Comparison of ENCODE assay signal across 1 cellular context in the genomic region with DNA sequence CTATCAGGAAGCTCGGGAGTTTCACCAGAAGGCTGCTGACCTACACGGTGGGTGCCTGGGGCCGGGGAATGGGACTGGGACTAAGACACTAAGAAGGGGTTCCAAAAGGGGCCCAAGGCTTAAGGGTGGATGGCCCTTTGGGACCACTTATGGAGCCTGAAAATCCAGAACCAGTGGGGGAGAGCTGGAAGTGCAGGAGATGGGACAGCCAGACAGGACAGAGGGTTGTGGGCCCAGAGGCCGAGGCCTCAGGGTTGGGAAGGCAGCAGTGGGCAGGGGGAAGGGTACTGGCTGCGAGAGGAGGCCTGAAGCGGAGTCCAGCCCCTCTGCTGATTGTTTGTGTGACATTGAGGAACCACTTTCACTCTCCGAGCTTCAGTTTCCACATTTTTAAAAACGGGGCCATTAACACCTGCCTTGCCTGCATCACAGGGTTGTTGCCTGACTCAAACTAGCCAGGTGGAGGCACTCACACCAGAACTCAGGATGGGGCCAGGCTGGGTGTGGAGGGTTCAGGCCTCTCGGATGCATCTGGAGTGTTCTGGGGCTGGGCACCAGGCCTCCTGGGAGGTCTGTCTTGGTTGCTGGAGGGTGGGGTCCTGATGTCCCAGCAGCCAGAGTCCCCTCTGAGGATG.
TF ChIP-seq lines count a peak whose summit lies in the region.

No MANE protein-coding gene starts in this region.

TF ChIP-seq in HepG2, 621 proteins besides CTCF, POLR2A, EP300 and RAD21:
- TF ChIP-seq PHF20 (CRISPR knock-in tag; IDR thresholded peaks at IDR 0.05) (0 out of 2 replicates have a peak, but pooled peaks have one; percentile 25), SPEN (CRISPR knock-in tag; IDR thresholded peaks at IDR 0.05; ENCODE audit: low read depth) (0 out of 2 replicates have a peak, but pooled peaks have one; percentile 5), ZBTB7A (CRISPR knock-in tag; IDR thresholded peaks at IDR 0.05) (no peak), SP5 (CRISPR knock-in tag; IDR thresholded peaks at IDR 0.05; ENCODE audit: borderline replicate concordance, low read depth) (no peak), ZNF773 (CRISPR knock-in tag; IDR thresholded peaks at IDR 0.05; ENCODE audit: borderline replicate concordance) (no peak), ZNF775 (CRISPR knock-in tag; IDR thresholded peaks at IDR 0.05; ENCODE audit: borderline replicate concordance) (no peak), SOX6 (IDR thresholded peaks at IDR 0.05) (no peak), SOX6 (CRISPR knock-in tag; IDR thresholded peaks at IDR 0.05) (no peak), ZNF841 (CRISPR knock-in tag; IDR thresholded peaks at IDR 0.05; ENCODE audit: borderline replicate concordance) (no peak), ZNF790 (CRISPR knock-in tag; IDR thresholded peaks at IDR 0.05; ENCODE audit: borderline replicate concordance) (no peak), CENPX (CRISPR knock-in tag; IDR thresholded peaks at IDR 0.05) (no peak), ZNF33A (CRISPR knock-in tag; IDR thresholded peaks at IDR 0.05; ENCODE audit: borderline replicate concordance) (no peak), CREM (IDR thresholded peaks at IDR 0.05) (no peak), CREM (CRISPR knock-in tag; IDR thresholded peaks at IDR 0.05) (no peak), KDM6A (CRISPR knock-in tag; IDR thresholded peaks at IDR 0.05; ENCODE audit: low read depth) (no peak), ZNF577 (CRISPR knock-in tag; IDR thresholded peaks at IDR 0.05; ENCODE audit: borderline replicate concordance, low read depth) (no peak), STAT6 (CRISPR knock-in tag; IDR thresholded peaks at IDR 0.05; ENCODE audit: borderline replicate concordance) (no peak), CHCHD3 (CRISPR knock-in tag; IDR thresholded peaks at IDR 0.05) (no peak), SIX4 (CRISPR knock-in tag; IDR thresholded peaks at IDR 0.05) (no peak), NFKBIZ (CRISPR knock-in tag; IDR thresholded peaks at IDR 0.05) (no peak), SCMH1 (CRISPR knock-in tag; IDR thresholded peaks at IDR 0.05; ENCODE audit: borderline replicate concordance) (no peak)
- TF ChIP-seq, protein P1, sequence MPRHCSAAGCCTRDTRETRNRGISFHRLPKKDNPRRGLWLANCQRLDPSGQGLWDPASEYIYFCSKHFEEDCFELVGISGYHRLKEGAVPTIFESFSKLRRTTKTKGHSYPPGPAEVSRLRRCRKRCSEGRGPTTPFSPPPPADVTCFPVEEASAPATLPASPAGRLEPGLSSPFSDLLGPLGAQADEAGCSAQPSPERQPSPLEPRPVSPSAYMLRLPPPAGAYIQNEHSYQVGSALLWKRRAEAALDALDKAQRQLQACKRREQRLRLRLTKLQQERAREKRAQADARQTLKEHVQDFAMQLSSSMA (CRISPR knock-in tag; IDR thresholded peaks at IDR 0.05): no peak
- TF ChIP-seq, protein P2, sequence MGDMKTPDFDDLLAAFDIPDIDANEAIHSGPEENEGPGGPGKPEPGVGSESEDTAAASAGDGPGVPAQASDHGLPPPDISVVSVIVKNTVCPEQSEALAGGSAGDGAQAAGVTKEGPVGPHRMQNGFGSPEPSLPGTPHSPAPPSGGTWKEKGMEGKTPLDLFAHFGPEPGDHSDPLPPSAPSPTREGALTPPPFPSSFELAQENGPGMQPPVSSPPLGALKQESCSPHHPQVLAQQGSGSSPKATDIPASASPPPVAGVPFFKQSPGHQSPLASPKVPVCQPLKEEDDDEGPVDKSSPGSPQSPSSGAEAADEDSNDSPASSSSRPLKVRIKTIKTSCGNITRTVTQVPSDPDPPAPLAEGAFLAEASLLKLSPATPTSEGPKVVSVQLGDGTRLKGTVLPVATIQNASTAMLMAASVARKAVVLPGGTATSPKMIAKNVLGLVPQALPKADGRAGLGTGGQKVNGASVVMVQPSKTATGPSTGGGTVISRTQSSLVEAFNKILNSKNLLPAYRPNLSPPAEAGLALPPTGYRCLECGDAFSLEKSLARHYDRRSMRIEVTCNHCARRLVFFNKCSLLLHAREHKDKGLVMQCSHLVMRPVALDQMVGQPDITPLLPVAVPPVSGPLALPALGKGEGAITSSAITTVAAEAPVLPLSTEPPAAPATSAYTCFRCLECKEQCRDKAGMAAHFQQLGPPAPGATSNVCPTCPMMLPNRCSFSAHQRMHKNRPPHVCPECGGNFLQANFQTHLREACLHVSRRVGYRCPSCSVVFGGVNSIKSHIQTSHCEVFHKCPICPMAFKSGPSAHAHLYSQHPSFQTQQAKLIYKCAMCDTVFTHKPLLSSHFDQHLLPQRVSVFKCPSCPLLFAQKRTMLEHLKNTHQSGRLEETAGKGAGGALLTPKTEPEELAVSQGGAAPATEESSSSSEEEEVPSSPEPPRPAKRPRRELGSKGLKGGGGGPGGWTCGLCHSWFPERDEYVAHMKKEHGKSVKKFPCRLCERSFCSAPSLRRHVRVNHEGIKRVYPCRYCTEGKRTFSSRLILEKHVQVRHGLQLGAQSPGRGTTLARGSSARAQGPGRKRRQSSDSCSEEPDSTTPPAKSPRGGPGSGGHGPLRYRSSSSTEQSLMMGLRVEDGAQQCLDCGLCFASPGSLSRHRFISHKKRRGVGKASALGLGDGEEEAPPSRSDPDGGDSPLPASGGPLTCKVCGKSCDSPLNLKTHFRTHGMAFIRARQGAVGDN (CRISPR knock-in tag; IDR thresholded peaks at IDR 0.05): peak; percentile 10; the same call in 1 of the 2 replicates
- TF ChIP-seq, protein P3, sequence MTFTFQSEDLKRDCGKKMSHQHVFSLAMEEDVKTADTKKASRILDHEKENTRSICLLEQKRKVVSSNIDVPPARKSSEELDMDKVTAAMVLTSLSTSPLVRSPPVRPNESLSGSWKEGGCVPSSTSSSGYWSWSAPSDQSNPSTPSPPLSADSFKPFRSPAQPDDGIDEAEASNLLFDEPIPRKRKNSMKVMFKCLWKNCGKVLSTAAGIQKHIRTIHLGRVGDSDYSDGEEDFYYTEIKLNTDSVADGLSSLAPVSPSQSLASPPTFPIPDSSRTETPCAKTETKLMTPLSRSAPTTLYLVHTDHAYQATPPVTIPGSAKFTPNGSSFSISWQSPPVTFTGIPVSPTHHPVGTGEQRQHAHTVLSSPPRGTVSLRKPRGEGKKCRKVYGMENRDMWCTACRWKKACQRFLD (CRISPR knock-in tag; IDR thresholded peaks at IDR 0.05; ENCODE audit: borderline replicate concordance): no peak
